Comparison of ENCODE assay signal across 8 cellular contexts in the genomic region with DNA sequence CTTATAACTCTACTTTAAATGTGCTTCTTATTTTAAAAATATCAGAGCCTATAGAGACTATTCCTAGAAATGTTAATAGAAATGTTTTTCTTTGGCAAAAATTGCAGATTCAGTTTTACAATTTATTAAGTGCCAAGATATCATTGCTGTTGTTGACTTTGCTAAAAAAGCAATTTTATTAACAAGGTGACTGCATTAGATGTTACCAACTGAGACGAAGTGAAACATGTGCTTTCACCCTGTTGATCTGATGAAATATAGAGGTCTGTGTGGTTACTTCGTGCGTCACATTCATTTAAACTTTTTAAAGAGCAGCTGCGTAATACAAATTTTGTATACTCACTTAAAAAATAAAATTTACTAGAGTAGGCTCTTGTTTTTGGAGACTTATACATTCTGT.
DNase-seq lines count a peak whose midpoint lies in the region; ATAC-seq and TF ChIP-seq lines count a peak whose summit lies in the region.

No MANE protein-coding gene starts in this region.

- H2BK15ac ChIP-seq in IMR-90 (ENCODE audit: low read depth, low read length) = no peak overlapping the region

- no peak overlapping the region for H4K91ac ChIP-seq in IMR-90 (ENCODE audit: insufficient read depth, low read depth, low read length)

- H2AK9ac ChIP-seq in IMR-90 (replicated peaks; ENCODE audit: low read depth, low read length, poor library complexity) = no peak overlapping the region

- no peaks in the 10 kb centered on the region for H3K27me3 ChIP-seq in IMR-90 (ENCODE audit: control insufficient read depth, insufficient read depth, low read length)
- no peaks in the 10 kb centered on the region for H3K27me3 ChIP-seq in muscle layer of duodenum (ENCODE audit: low read depth, low read length)

- no peak overlapping the region for H3K14ac ChIP-seq in IMR-90 (replicated peaks; ENCODE audit: low read depth, low read length)

- no peaks in the 10 kb centered on the region for H3K36me3 ChIP-seq in IMR-90 (ENCODE audit: control insufficient read depth, insufficient read depth, low read length)
- no peaks in the 10 kb centered on the region for H3K36me3 ChIP-seq in muscle layer of duodenum (ENCODE audit: control insufficient read depth in 1 of 2, insufficient read depth in 2 of 2, low read length in 2 of 2)

- no peak overlapping the region for H3K4me3 ChIP-seq in IMR-90 (ENCODE audit: insufficient read depth, low read depth, low read length)
- peak overlapping the region; percentile 60 to 69 for H3K4me3 ChIP-seq in muscle layer of duodenum (ENCODE audit: low read depth in 1 of 2, low read length in 2 of 2)

- peak; percentile 37; the same call in 1 of the 2 replicates for ATAC-seq in IMR-90 (ENCODE audit: low read depth)
- ATAC-seq in HG03469 (IDR thresholded peaks at IDR 0.05; ENCODE audit: unreplicated experiment) = no peak
- ATAC-seq in GM21825 (IDR thresholded peaks at IDR 0.05; ENCODE audit: unreplicated experiment) = no peak

- no peak overlapping the region for H3K56ac ChIP-seq in IMR-90 (ENCODE audit: extremely low read depth, insufficient read depth, low read length)

- peak overlapping the region; percentile 36; the same call in 1 of the 2 replicates for H4K5ac ChIP-seq in IMR-90 (ENCODE audit: low read depth, low read length)

- H3K4ac ChIP-seq in IMR-90 (ENCODE audit: low read depth, low read length) = no peak overlapping the region

- TF ChIP-seq POLR2A in IMR-90 (IDR thresholded peaks at IDR 0.05; ENCODE audit: low read depth, low read length) = no peak

- WGBS in IMR-90 (ENCODE audit: extremely low coverage in 2 of 2, insufficient read length in 1 of 2), 2 experiments = no CpG with 5 or more reads among the region's 4 CpGs

- H3K4me2 ChIP-seq in IMR-90 (ENCODE audit: low read depth, low read length) = peak overlapping the region; percentile 86

- no peaks in the 10 kb centered on the region for H4K20me1 ChIP-seq in IMR-90 (ENCODE audit: insufficient read depth, low read length)

- H2BK20ac ChIP-seq in IMR-90 (ENCODE audit: low read depth, low read length) = no peak overlapping the region

- H3K27ac ChIP-seq in 22Rv1 (peak overlapping the region; percentile 76), IMR-90 (ENCODE audit: insufficient read depth, low read length) (no peak overlapping the region), cingulate gyrus (ENCODE audit: low read depth, low read length) (peak overlapping the region; percentile 73), muscle layer of duodenum (ENCODE audit: low read length) (peak overlapping the region; percentile 88)

- H3K9me3 ChIP-seq in IMR-90 (ENCODE audit: control insufficient read depth, insufficient read depth, low read length) (no peaks in the 10 kb centered on the region), muscle layer of duodenum (ENCODE audit: control insufficient read depth in 1 of 2, low read length in 2 of 2) (no peaks in the 10 kb centered on the region)

- peaks cover 7% of the 10 kb centered on the region for H3K4me1 ChIP-seq in IMR-90 (ENCODE audit: control insufficient read depth, insufficient read depth, low read length)
- no peaks in the 10 kb centered on the region for H3K4me1 ChIP-seq in muscle layer of duodenum (ENCODE audit: control insufficient read depth in 1 of 2, insufficient read depth in 2 of 2, low read length in 2 of 2)

- no TSS peak for BruUV-seq in IMR-90 (replicated peaks; lab: Mats Ljungman, UMichigan)

- DNase-seq in IMR-90 (peak; percentile 70), NCI-H1694 (lab: John Stamatoyannopoulos, UW) (no peak), NCI-H446 (lab: John Stamatoyannopoulos, UW) (no peak)

- no peak overlapping the region for H2AFZ ChIP-seq in IMR-90 (replicated peaks; ENCODE audit: low read length, poor library complexity)

- H2BK120ac ChIP-seq in IMR-90 (ENCODE audit: low read depth, low read length) = no peak overlapping the region

- in situ Hi-C loops in IMR-90 (cut with MboI; ENCODE audit: low sequenced_read_pairs) = no loop called here

- no peak overlapping the region for H2AK5ac ChIP-seq in IMR-90 (ENCODE audit: low read depth, low read length)

- peak overlapping the region in 1 of 2 experiments; percentile 12; a peak in 1 of 4 replicates for H4K8ac ChIP-seq in IMR-90 (ENCODE audit: low read depth in 2 of 2, low read length in 2 of 2)

- CTCF ChIA-PET in IMR-90 (lab: Yijun Ruan, JAX) = interaction anchor here (0.5 to 1.2 kb wide), 3 partner anchors 11 to 408 kb away, joined by 3 to 5 read pairs (median 3); no protein-coding TSS in a partner anchor

- POLR2A ChIA-PET in IMR-90 (lab: Charles Lee; ENCODE audit: unreplicated experiment) = no interaction called here

- no peak overlapping the region for H3K23ac ChIP-seq in IMR-90 (ENCODE audit: low read depth, low read length)

- no peak overlapping the region for H2BK5ac ChIP-seq in IMR-90 (ENCODE audit: low read depth, low read length, poor library complexity, severe bottlenecking)

- TF ChIP-seq CTCF in 22Rv1 (IDR thresholded peaks at IDR 0.05) = no peak
- TF ChIP-seq CTCF in IMR-90 (conservative IDR thresholded peaks at IDR 0.05; ENCODE audit: low read depth, low read length) = no peak

- dilution Hi-C loops in IMR-90 (cut with HindIII; ENCODE audit: low sequenced_read_pairs, unreplicated experiment) = no loop called here

- intact Hi-C loops in IMR-90 (cut with micrococcal nuclease) = no loop called here

- no peaks in the 10 kb centered on the region for H3K79me1 ChIP-seq in IMR-90 (ENCODE audit: low read depth in 1 of 2, low read length in 2 of 2)

- TF ChIP-seq RAD21 in IMR-90 (IDR thresholded peaks at IDR 0.05; ENCODE audit: low read length) = no peak

- peak overlapping the region; percentile 41; the same call in 1 of the 2 replicates for H3K9ac ChIP-seq in IMR-90 (ENCODE audit: low read depth, low read length)

- no peak overlapping the region for H3K18ac ChIP-seq in IMR-90 (ENCODE audit: low read depth, low read length)

- no peaks in the 10 kb centered on the region for H3K9me1 ChIP-seq in IMR-90 (ENCODE audit: insufficient read depth, low read length)

TF ChIP-seq in IMR-90, 13 proteins besides CTCF, POLR2A, EP300 and RAD21:
- TF ChIP-seq CEBPB (IDR thresholded peaks at IDR 0.05; ENCODE audit: low read depth, low read length) (peak; percentile 44; the same call in 1 of the 2 replicates), FOS (IDR thresholded peaks at IDR 0.05; ENCODE audit: low read depth, low read length) (no peak)
